Comparison of ENCODE assay signal across 8 cellular contexts in the genomic region with DNA sequence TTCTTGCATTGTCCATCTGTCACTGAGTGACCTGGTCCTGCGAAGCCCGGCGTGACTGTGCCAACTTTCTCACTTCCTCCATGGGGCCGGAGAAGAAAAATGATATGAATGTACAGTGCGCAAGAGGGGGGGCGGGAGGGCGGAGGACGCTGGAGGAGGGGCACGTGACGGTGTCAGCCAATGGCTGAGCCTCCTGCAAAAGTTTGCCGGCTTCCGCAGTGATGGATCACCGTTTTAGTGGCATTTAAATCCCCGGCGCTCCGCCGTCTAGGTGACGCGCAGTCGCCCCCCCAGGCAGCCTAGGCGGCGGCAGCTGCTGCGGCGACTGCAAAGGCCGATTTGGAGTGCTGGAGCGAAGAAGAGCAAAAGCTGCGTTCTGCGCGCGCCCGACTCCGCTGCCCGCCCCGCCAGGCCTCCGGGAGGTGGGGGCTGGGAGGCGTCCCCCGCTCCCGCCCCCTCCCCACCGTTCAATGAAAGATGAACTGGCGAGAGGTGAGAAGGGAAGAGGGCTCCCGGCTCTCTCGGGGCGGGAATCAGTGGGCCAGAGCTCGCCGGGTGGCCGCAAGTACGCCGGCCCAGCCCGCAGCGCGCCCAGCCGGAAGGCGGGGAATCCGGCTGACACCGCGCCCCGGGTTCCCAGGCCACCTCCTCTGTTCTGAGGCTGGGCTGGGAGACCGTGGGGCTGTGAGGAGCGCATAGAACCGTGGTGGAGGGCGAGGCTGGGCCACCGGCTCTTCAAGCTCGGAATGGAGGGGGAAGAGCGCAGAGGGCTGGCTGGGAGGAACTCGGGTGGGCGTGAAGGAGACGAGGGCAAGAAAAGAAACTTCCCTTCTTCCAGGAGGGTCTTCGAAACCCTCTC.
A peak's percentile ranks its signal among the peaks of the same experiment; 100 is the strongest.
DNase-seq lines count a peak whose midpoint lies in the region; ATAC-seq and TF ChIP-seq lines count a peak whose summit lies in the region.

A gene (minus strand): TSS at position 104 of the 859 bp plus-strand sequence. CDS start 88 bp downstream, at position 16.

- H3K4me3 ChIP-seq in astrocyte of the cerebellum (ENCODE audit: low read depth, low read length), result peak within 1 kb of the TSS; percentile 91

- DNase-seq in NCI-H128 (lab: John Stamatoyannopoulos, UW; ENCODE audit: unreplicated experiment), result peak; percentile 43
- DNase-seq in T-helper 22 cell (ENCODE audit: low read depth), result peak; percentile 61
- DNase-seq in astrocyte of the cerebellum (ENCODE audit: low read depth), result peak; percentile 79
- DNase-seq in iPS-NIHi7 (ENCODE audit: extremely low spot score), result peak; percentile 79
- peak; percentile 30 to 47 for DNase-seq in stimulated activated CD4-positive, alpha-beta T cell treated with anti-CD3 and anti-CD28 coated beads, Interleukin-15, amount 100 ng/mL, for 1 hour (ENCODE audit: low read depth in 1 of 2, low spot score in 1 of 2)
- DNase-seq in middle frontal gyrus (ENCODE audit: extremely low spot score, low spot score), result no peak

- no peak for TF ChIP-seq CTCF in astrocyte of the cerebellum (IDR thresholded peaks at IDR 0.05; ENCODE audit: low read depth, low read length, missing control alignments)

- in situ Hi-C loops in astrocyte of the cerebellum (cut with HindIII; ENCODE audit: low sequenced_read_pairs), result no loop called here

- ATAC-seq in GM18499 (IDR thresholded peaks at IDR 0.05; ENCODE audit: insufficient read depth, unreplicated experiment) (peak; percentile 66), HG02763 (IDR thresholded peaks at IDR 0.05; ENCODE audit: unreplicated experiment) (peak; percentile 88)
